27 cellular contexts compared by ENCODE assay signal in genomic region chr6:110574817-110575216, GRCh38.
"Had no signal": no experiment of that assay in that cellular context is flagged by ENCODE, and none has a peak within 500 bp of the region (broad histone marks: within the 10 kb centered on the region; RNA-seq: fewer than 3 reads in every experiment).

No MANE protein-coding gene starts in this region.

- FAIRE-seq: urothelium cell line had no signal

- H3K27ac ChIP-seq: stomach, suprapubic skin, testis, thoracic aorta, thyroid gland, tibial artery, transverse colon, upper lobe of left lung, upper lobe of right lung, uterus, vagina had no signal

- H3K4me1 ChIP-seq: stomach, suprapubic skin, testis, thyroid gland, tibial artery, tibial nerve, transverse colon, upper lobe of left lung, upper lobe of right lung, uterus, vagina had no signal

- H3K9me3 ChIP-seq: stomach, suprapubic skin, testis, thoracic aorta, thyroid gland, tibial artery, tibial nerve, transverse colon, upper lobe of left lung, upper lobe of right lung, uterus, vagina had no signal

- H3K36me3 ChIP-seq: stomach, suprapubic skin, thoracic aorta, thyroid gland, tibial artery, tibial nerve, transverse colon, upper lobe of left lung, upper lobe of right lung, uterus, vagina had no signal

- H3K27me3 ChIP-seq: stomach, suprapubic skin, testis, thyroid gland, tibial artery, tibial nerve, transverse colon, upper lobe of left lung, upper lobe of right lung, uterus, vagina had no signal

- H3K4me3 ChIP-seq: stomach, suprapubic skin, testis, thoracic aorta, thyroid gland, tibial artery, tibial nerve, transverse colon, upper lobe of left lung, upper lobe of right lung, uterus, vagina had no signal

- ATAC-seq: stimulated activated effector memory CD8-positive, alpha-beta T cell treated with anti-CD3 and anti-CD28 coated beads, Interleukin-12 subunit alpha, Interleukin-12 subunit beta, amount 100 ng/mL, for 72 hours; stimulated activated memory B cell treated with anti-CD40 and anti-IgM and Interleukin-4, amounts not matched to agents 10 μg/mL and 1 μg/mL and 100 μg/mL, for 72 hours; stimulated activated naive B cell treated with anti-CD40 and anti-IgM and Interleukin-4, amounts not matched to agents 10 μg/mL and 1 μg/mL and 100 μg/mL, for 72 hours; stimulated activated naive CD8-positive, alpha-beta T cell treated with anti-CD3 and anti-CD28 coated beads, Interleukin-15, amount 100 ng/mL, for 72 hours; stimulated activated naive CD8-positive, alpha-beta T cell treated with anti-CD3 and anti-CD28 coated beads, Interleukin-15, Interleukin-2, amounts not matched to agents 100 U/mL and 50 U/mL, for 24 hours; upper lobe of right lung had no signal

- DNase-seq: stimulated activated CD4-positive, alpha-beta T cell treated with anti-CD3 and anti-CD28 coated beads, Interleukin-2, amount 100 ng/mL, for 48 hours; stimulated activated CD4-positive, alpha-beta T cell treated with anti-CD3 and anti-CD28 coated beads, Interleukin-4, amount 100 ng/mL, for 1 hour; stimulated activated CD4-positive, alpha-beta T cell treated with anti-CD3 and anti-CD28 coated beads, Interleukin-4, amount 100 ng/mL, for 24 hours; stimulated activated CD4-positive, alpha-beta T cell treated with anti-CD3 and anti-CD28 coated beads, Interleukin-4, amount 100 ng/mL, for 4 hours; stimulated activated CD8-positive, alpha-beta memory T cell treated with anti-CD3 and anti-CD28 coated beads, Interleukin-4, amount 100 ng/mL, for 48 hours; stimulated activated naive B cell treated with anti-CD40 and anti-IgM and Interleukin-4, amounts not matched to agents 10 μg/mL and 1 μg/mL and 100 μg/mL, for 72 hours; stimulated activated naive CD4-positive, alpha-beta T cell; stimulated activated naive CD4-positive, alpha-beta T cell treated with Interleukin-2 at 50 U/mL for 16 hours; stimulated activated naive CD8-positive, alpha-beta T cell treated with anti-CD3 and anti-CD28 coated beads, Interleukin-15, amount 100 ng/mL, for 72 hours; stimulated activated naive CD8-positive, alpha-beta T cell treated with anti-CD3 and anti-CD28 coated beads, Interleukin-15, Interleukin-2, amounts not matched to agents 100 U/mL and 50 U/mL, for 24 hours; stomach; substantia nigra; testis; thyroid gland; tibial artery; transverse colon; trophoblast cell; upper lobe of left lung; upper lobe of right lung; uterus had no signal
